21 cellular contexts compared by ENCODE assay signal in the genomic region with DNA sequence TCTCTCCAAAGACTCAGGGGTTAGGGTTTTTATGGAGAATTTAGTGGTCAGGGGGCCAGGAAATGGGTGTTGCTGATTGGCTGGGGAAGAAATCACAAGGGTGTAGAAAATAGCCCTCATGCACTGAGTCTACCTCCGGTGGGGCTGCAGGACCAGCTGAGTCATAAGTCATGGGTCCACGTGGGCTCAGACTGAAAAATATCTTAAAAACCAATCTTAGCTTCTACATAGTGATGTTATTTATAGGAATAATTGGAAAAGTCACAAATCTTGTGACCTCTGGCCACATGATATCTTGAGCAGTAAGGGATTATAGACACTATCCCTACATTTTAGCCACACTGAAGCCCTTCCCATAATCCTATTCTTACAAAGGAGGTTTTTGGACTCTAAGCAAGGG.
"Had no signal": no experiment of that assay in that cellular context is flagged by ENCODE, and none has a peak within 500 bp of the region (broad histone marks: within the 10 kb centered on the region; RNA-seq: fewer than 3 reads in every experiment).

No MANE protein-coding gene starts in this region.

- H3K9me3 ChIP-seq: SJSA1, SK-N-SH had no signal

- H3K4me3 ChIP-seq: SJSA1 had no signal

- H3K27ac ChIP-seq: HL-60, SJSA1 had no signal

- H3K4me1 ChIP-seq: SJSA1 had no signal

- DNase-seq: KBM-7, MV-4-11, NCI-H1048, NCI-H1105, NCI-H1417, NCI-H1436 treated with DMSO at 0.1 percent for 48 hours, NCI-H1694, NCI-H187 treated with DMSO at 0.1 percent for 48 hours, NCI-H2029 treated with DMSO at 0.1 percent for 48 hours, NCI-H226, NCI-H446, NCI-H510A, NCI-H524 treated with DMSO at 0.1 percent for 48 hours, Right ventricle myocardium superior, RPMI8226, SIG-M5, SK-N-SH, SW 1271, T-cell had no signal

- H3K36me3 ChIP-seq: SJSA1 had no signal

- H3K27me3 ChIP-seq: SJSA1 had no signal
